Comparison of ENCODE assay signal across 23 cellular contexts in the genomic region with DNA sequence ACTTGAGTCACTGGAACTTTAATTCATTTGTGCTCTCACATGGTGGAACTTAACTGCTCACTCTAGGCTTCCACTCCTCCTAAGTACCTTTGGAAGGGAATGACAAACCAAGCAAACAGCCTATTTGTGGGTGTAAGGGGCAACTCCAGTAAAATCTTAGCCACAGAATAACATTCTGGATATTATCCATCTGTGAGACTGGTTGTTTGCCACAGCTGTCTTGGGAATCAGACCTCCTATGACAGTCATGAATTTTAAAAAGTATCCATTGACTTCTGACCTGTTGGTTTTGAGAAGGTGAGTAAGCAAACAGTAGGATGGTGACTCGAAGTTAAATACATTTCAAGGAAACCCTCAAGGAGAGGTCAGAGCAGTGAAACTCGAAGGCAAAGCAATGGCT.
DNase-seq lines count a peak whose midpoint lies in the region; ATAC-seq and TF ChIP-seq lines count a peak whose summit lies in the region.
"Had no signal": no experiment of that assay in that cellular context is flagged by ENCODE, and none has a peak within 500 bp of the region (broad histone marks: within the 10 kb centered on the region; RNA-seq: fewer than 3 reads in every experiment).

No MANE protein-coding gene starts in this region.

- H3K27me3 ChIP-seq in BJ (ENCODE audit: control insufficient read depth, insufficient read depth, low read length) (no peaks in the 10 kb centered on the region), adrenal gland (no peaks in the 10 kb centered on the region), gastrocnemius medialis (no peaks in the 10 kb centered on the region)
- H3K27me3 ChIP-seq: testis had no signal

- H3K4me1 Mint-ChIP-seq in HFFc6 (ENCODE audit: low read depth): peaks cover 70% of the 10 kb centered on the region
- H3K4me1 Mint-ChIP-seq in activated T-helper 1 cell treated with anti-CD3 and anti-CD28 coated beads, Interleukin-12 subunit alpha, Interleukin-12 subunit beta, Interleukin-2, Interleukin-4 antibody, amounts not matched to agents 30 ng/mL and 10 ng/mL and 1 ng/mL, durations not matched to agents 14 hours and 24 hours and 36 hours (ENCODE audit: low read depth): no peaks in the 10 kb centered on the region
- H3K4me1 Mint-ChIP-seq: activated B cell treated with CpG ODN at 0.5 μM for 24 hours; activated naive CD8-positive, alpha-beta T cell treated with anti-CD3 and anti-CD28 coated beads, Interleukin-2, amount 50 U/mL, for 24 hours; B cell; T-helper 17 cell had no signal

- H3K4me1 ChIP-seq in adrenal gland (replicated peaks in 1 of 2) (no peaks in the 10 kb centered on the region), gastrocnemius medialis (peaks cover 0 to 4% of the 10 kb centered on the region in 2 donors)
- H3K4me1 ChIP-seq: parathyroid adenoma, testis had no signal

- POLR2A ChIA-PET in BJ (lab: Charles Lee): no interaction called here

- no peaks in the 10 kb centered on the region for H3K9me3 Mint-ChIP-seq in HFFc6
- no peaks in the 10 kb centered on the region for H3K9me3 Mint-ChIP-seq in activated T-helper 1 cell treated with anti-CD3 and anti-CD28 coated beads, Interleukin-12 subunit alpha, Interleukin-12 subunit beta, Interleukin-2, Interleukin-4 antibody, amounts not matched to agents 30 ng/mL and 10 ng/mL and 1 ng/mL, durations not matched to agents 14 hours and 24 hours and 36 hours
- H3K9me3 Mint-ChIP-seq: activated B cell treated with CpG ODN at 0.5 μM for 24 hours; activated CD8-positive, alpha-beta T cell treated with anti-CD3 and anti-CD28 coated beads for 36 hours; activated naive CD8-positive, alpha-beta T cell treated with anti-CD3 and anti-CD28 coated beads, Interleukin-2, amount 50 U/mL, for 24 hours had no signal

- H3K4me3 ChIP-seq in BJ (ENCODE audit: low read depth, low read length): no peak overlapping the region
- H3K4me3 ChIP-seq in adrenal gland: no peak overlapping the region
- H3K4me3 ChIP-seq in gastrocnemius medialis: no peak overlapping the region
- H3K4me3 ChIP-seq: HAP-1, skin epidermis, testis had no signal

- TF ChIP-seq POLR2A in adrenal gland (IDR thresholded peaks at IDR 0.05): no peak
- no peak for TF ChIP-seq POLR2A in gastrocnemius medialis (IDR thresholded peaks at IDR 0.05)

- H3K27ac ChIP-seq in adrenal gland (no peak overlapping the region), gastrocnemius medialis (no peak overlapping the region)
- H3K27ac ChIP-seq: parathyroid adenoma, skin epidermis, testis had no signal

- no peaks in the 10 kb centered on the region for H3K27me3 Mint-ChIP-seq in HFFc6 (ENCODE audit: insufficient read depth)
- H3K27me3 Mint-ChIP-seq in activated T-helper 1 cell treated with anti-CD3 and anti-CD28 coated beads, Interleukin-12 subunit alpha, Interleukin-12 subunit beta, Interleukin-2, Interleukin-4 antibody, amounts not matched to agents 30 ng/mL and 10 ng/mL and 1 ng/mL, durations not matched to agents 14 hours and 24 hours and 36 hours (ENCODE audit: insufficient read depth): no peaks in the 10 kb centered on the region
- H3K27me3 Mint-ChIP-seq: activated B cell treated with CpG ODN at 0.5 μM for 24 hours; activated CD8-positive, alpha-beta T cell treated with anti-CD3 and anti-CD28 coated beads for 36 hours; B cell; T-helper 17 cell had no signal

- H3K9me3 ChIP-seq in adrenal gland (replicated peaks in 1 of 3) (no peaks in the 10 kb centered on the region), gastrocnemius medialis (no peaks in the 10 kb centered on the region)
- H3K9me3 ChIP-seq: HAP-1, testis had no signal

- CTCF ChIA-PET in BJ (lab: Yijun Ruan, JAX): interaction anchor here (0.6 to 1.0 kb wide), 2 partner anchors 8 to 17 kb away, joined by 3 read pairs; no protein-coding TSS in a partner anchor

- peak overlapping the region; percentile 82 for H3K27ac Mint-ChIP-seq in HFFc6
- H3K27ac Mint-ChIP-seq in activated T-helper 1 cell treated with anti-CD3 and anti-CD28 coated beads, Interleukin-12 subunit alpha, Interleukin-12 subunit beta, Interleukin-2, Interleukin-4 antibody, amounts not matched to agents 30 ng/mL and 10 ng/mL and 1 ng/mL, durations not matched to agents 14 hours and 24 hours and 36 hours: no peak overlapping the region
- H3K27ac Mint-ChIP-seq: activated B cell treated with CpG ODN at 0.5 μM for 24 hours; activated CD8-positive, alpha-beta T cell treated with anti-CD3 and anti-CD28 coated beads for 36 hours; activated naive CD8-positive, alpha-beta T cell treated with anti-CD3 and anti-CD28 coated beads, Interleukin-2, amount 50 U/mL, for 24 hours; B cell; T-helper 17 cell had no signal

- WGBS in adrenal gland, 4 donors: 50 to 63% (median 56%) methylated on average over 2 of the region's 2 CpGs

- intact Hi-C loops in adrenal gland (cut with DNase I) (no loop called here), gastrocnemius medialis (cut with DNase I; ENCODE audit: low total_unique reads) (no loop called here)
- intact Hi-C loops in activated T-helper 1 cell treated with anti-CD3 and anti-CD28 coated beads, Interleukin-12 subunit alpha, Interleukin-12 subunit beta, Interleukin-2, Interleukin-4 antibody, amounts not matched to agents 30 ng/mL and 10 ng/mL and 1 ng/mL, durations not matched to agents 14 hours and 24 hours and 36 hours (cut with micrococcal nuclease): no loop called here

- H3K4me3 Mint-ChIP-seq in HFFc6: peak overlapping the region; percentile 44; the same call in 1 of the 2 replicates
- H3K4me3 Mint-ChIP-seq in activated T-helper 1 cell treated with anti-CD3 and anti-CD28 coated beads, Interleukin-12 subunit alpha, Interleukin-12 subunit beta, Interleukin-2, Interleukin-4 antibody, amounts not matched to agents 30 ng/mL and 10 ng/mL and 1 ng/mL, durations not matched to agents 14 hours and 24 hours and 36 hours: no peak overlapping the region
- H3K4me3 Mint-ChIP-seq: activated B cell treated with CpG ODN at 0.5 μM for 24 hours; activated CD8-positive, alpha-beta T cell treated with anti-CD3 and anti-CD28 coated beads for 36 hours; activated naive CD8-positive, alpha-beta T cell treated with anti-CD3 and anti-CD28 coated beads, Interleukin-2, amount 50 U/mL, for 24 hours; B cell; T-helper 17 cell had no signal

- ATAC-seq in gastrocnemius medialis: no peak
- ATAC-seq: activated CD8-positive, alpha-beta T cell treated with anti-CD3 and anti-CD28 coated beads for 36 hours; activated naive CD8-positive, alpha-beta T cell treated with anti-CD3 and anti-CD28 coated beads, Interleukin-2, amount 50 U/mL, for 24 hours; T-helper 17 cell had no signal

- DNase-seq in BJ (ENCODE audit: low read depth): peak; percentile 67
- peak; percentile 85 for DNase-seq in HFFc6
- peak; percentile 44 for DNase-seq in astrocyte of the hippocampus (ENCODE audit: low read depth, low spot score)
- peak; percentile 78 for DNase-seq in myocyte (ENCODE audit: low read depth)
- DNase-seq in adrenal gland: no peak
- DNase-seq in NCI-H446 (lab: John Stamatoyannopoulos, UW): no peak
- no peak for DNase-seq in gastrocnemius medialis
- no peak for DNase-seq in activated T-helper 1 cell treated with anti-CD3 and anti-CD28 coated beads, Interleukin-12 subunit alpha, Interleukin-12 subunit beta, Interleukin-2, Interleukin-4 antibody, amounts not matched to agents 30 ng/mL and 10 ng/mL and 1 ng/mL, durations not matched to agents 14 hours and 24 hours and 36 hours (ENCODE audit: low spot score)
- DNase-seq: activated B cell treated with CpG ODN at 0.5 μM for 24 hours; activated CD8-positive, alpha-beta T cell treated with anti-CD3 and anti-CD28 coated beads for 36 hours; activated naive CD8-positive, alpha-beta T cell treated with anti-CD3 and anti-CD28 coated beads, Interleukin-2, amount 50 U/mL, for 24 hours; GF-D8; NCI-H146; NCI-H345; SHP77; stimulated activated CD4-positive, alpha-beta T cell treated with anti-CD3 and anti-CD28 coated beads, Interleukin-4, amount 100 ng/mL, for 4 hours; stimulated activated CD8-positive, alpha-beta memory T cell treated with anti-CD3 and anti-CD28 coated beads, Interleukin-4, amount 100 ng/mL, for 48 hours; T-helper 17 cell; testis had no signal

- no peaks in the 10 kb centered on the region for H3K36me3 Mint-ChIP-seq in HFFc6 (ENCODE audit: low read depth)
- no peaks in the 10 kb centered on the region for H3K36me3 Mint-ChIP-seq in activated T-helper 1 cell treated with anti-CD3 and anti-CD28 coated beads, Interleukin-12 subunit alpha, Interleukin-12 subunit beta, Interleukin-2, Interleukin-4 antibody, amounts not matched to agents 30 ng/mL and 10 ng/mL and 1 ng/mL, durations not matched to agents 14 hours and 24 hours and 36 hours (ENCODE audit: low read depth)

- H3K36me3 ChIP-seq in BJ (ENCODE audit: control insufficient read depth, insufficient read depth, low read length) (no peaks in the 10 kb centered on the region), adrenal gland (replicated peaks in 1 of 2) (no peaks in the 10 kb centered on the region), gastrocnemius medialis (no peaks in the 10 kb centered on the region)
- H3K36me3 ChIP-seq: HAP-1 had no signal

- TF ChIP-seq CTCF in BJ (IDR thresholded peaks at IDR 0.05; ENCODE audit: insufficient read depth, low read depth, low read length) (no peak), HFFc6 (IDR thresholded peaks at IDR 0.05) (no peak), adrenal gland (IDR thresholded peaks at IDR 0.05) (no peak), gastrocnemius medialis (IDR thresholded peaks at IDR 0.05 in 4 of 5, conservative IDR thresholded peaks at IDR 0.05 in 1 of 5) (no peak)

- in situ Hi-C loops in gastrocnemius medialis (cut with MboI; ENCODE audit: low sequenced_read_pairs in 4 of 4): no loop called here

Comparison
In these comparisons a context has a peak if more than half of its experiments do, and no peak if none do; other contexts are left out.
1. DNase-seq: peak in BJ (single experiment), HFFc6 (single experiment), astrocyte of the hippocampus (single experiment) and myocyte (single experiment); none in adrenal gland (0 of 7), NCI-H446 (0 of 2), gastrocnemius medialis (0 of 2) and activated T-helper 1 cell treated with anti-CD3 and anti-CD28 coated beads, Interleukin-12 subunit alpha, Interleukin-12 subunit beta, Interleukin-2, Interleukin-4 antibody, amounts not matched to agents 30 ng/mL and 10 ng/mL and 1 ng/mL, durations not matched to agents 14 hours and 24 hours and 36 hours (single experiment).